Comparison of ENCODE assay signal across 8 cellular contexts in genomic region chr11:61814958-61815789, GRCh38. TPM values are rescaled to one million over a fixed set of nuclear protein-coding genes. Genes with fewer than 3 reads are reported as not detected.
A peak's percentile ranks its signal among the peaks of the same experiment; 100 is the strongest.
DNase-seq lines count a peak whose midpoint lies in the region; ATAC-seq and TF ChIP-seq lines count a peak whose summit lies in the region.

No MANE protein-coding gene starts in this region.

- H3K27ac ChIP-seq in esophagus muscularis mucosa (replicated peaks in 1 of 4): peak overlapping the region; percentile 95 to 99 (median 97)

- no peak for TF ChIP-seq EP300 in esophagus muscularis mucosa (IDR thresholded peaks at IDR 0.05)

- DNase-seq in CMK (ENCODE audit: low read depth): peak; percentile 91
- DNase-seq in NCI-H748 (lab: John Stamatoyannopoulos, UW; ENCODE audit: unreplicated experiment): peak; percentile 98
- peak; percentile 57 for DNase-seq in activated T-cell treated with anti-CD3 and anti-CD28 coated beads for 48 hours (ENCODE audit: low read depth)
- DNase-seq in esophagus muscularis mucosa (ENCODE audit: extremely low spot score): peak; percentile 97
- DNase-seq in mucosa of gallbladder (ENCODE audit: low spot score): peak; percentile 93
- DNase-seq in superior temporal gyrus (ENCODE audit: extremely low spot score): peak; percentile 98

- peaks cover 11 to 29% (median 22%) of the 10 kb centered on the region in 4 donors for H3K4me1 ChIP-seq in esophagus muscularis mucosa

- TF ChIP-seq CTCF in esophagus muscularis mucosa (IDR thresholded peaks at IDR 0.05): peak in 1 of 3 experiments; percentile 9

- peak overlapping the region; percentile 71 to 88 (median 74) for H3K4me3 ChIP-seq in esophagus muscularis mucosa

- intact Hi-C loops in esophagus muscularis mucosa (cut with DNase I): no loop called here

- WGBS in esophagus muscularis mucosa: 1% methylated on average over 27 of the region's 66 CpGs

- ATAC-seq in GM19395 (IDR thresholded peaks at IDR 0.05; ENCODE audit: unreplicated experiment): peak; percentile 59
- ATAC-seq in HG03558 (IDR thresholded peaks at IDR 0.05; ENCODE audit: extremely low read depth, unreplicated experiment): peak; percentile 28

- peaks cover 16 to 32% (median 26%) of the 10 kb centered on the region in 4 donors for H3K36me3 ChIP-seq in esophagus muscularis mucosa

- H3K9me3 ChIP-seq in esophagus muscularis mucosa: no peaks in the 10 kb centered on the region

- peaks cover 0 to 13% (median 0%) of the 10 kb centered on the region in 4 donors for H3K27me3 ChIP-seq in esophagus muscularis mucosa

- TF ChIP-seq POLR2A in esophagus muscularis mucosa (IDR thresholded peaks at IDR 0.05; ENCODE audit: low read depth): peak; percentile 92

RNA-seq across cellular contexts. Expression of gene FADS1, which starts 1.6 kb away (rescaled TPM):
- 10 to 100 TPM; 20.2 to 26.0 (median 23.8) TPM for total RNA-seq in esophagus muscularis mucosa
- 23.4 TPM for total RNA-seq in mucosa of gallbladder

RNA-seq across cellular contexts. Expression of gene FADS2, which starts 12.9 kb away (rescaled TPM):
- total RNA-seq in esophagus muscularis mucosa: 10 to 100 TPM; 15.9 to 32.8 (median 28.0) TPM
- total RNA-seq in mucosa of gallbladder: 34.5 TPM

RNA-seq across cellular contexts. Expression of gene FEN1, which starts 22.5 kb away (rescaled TPM):
- 10 to 100 TPM in 1 of 4 donors, 1 to 10 TPM in 3; 5.0 to 10.2 (median 7.5) TPM for total RNA-seq in esophagus muscularis mucosa
- total RNA-seq in mucosa of gallbladder: 7.7 TPM

RNA-seq across cellular contexts. Expression of gene TMEM258, which starts 22.8 kb away (rescaled TPM):
- total RNA-seq in esophagus muscularis mucosa (10 to 100 TPM; 34.5 to 48.2 (median 43.8) TPM), mucosa of gallbladder (116 TPM)

Comparison
In these comparisons a context has a peak if more than half of its experiments do, and no peak if none do; other contexts are left out.
1. Peak in every context shown above with its lines: DNase-seq, ATAC-seq, H3K4me3 ChIP-seq and H3K27ac ChIP-seq.